9 cellular contexts compared by ENCODE assay signal in the genomic region with DNA sequence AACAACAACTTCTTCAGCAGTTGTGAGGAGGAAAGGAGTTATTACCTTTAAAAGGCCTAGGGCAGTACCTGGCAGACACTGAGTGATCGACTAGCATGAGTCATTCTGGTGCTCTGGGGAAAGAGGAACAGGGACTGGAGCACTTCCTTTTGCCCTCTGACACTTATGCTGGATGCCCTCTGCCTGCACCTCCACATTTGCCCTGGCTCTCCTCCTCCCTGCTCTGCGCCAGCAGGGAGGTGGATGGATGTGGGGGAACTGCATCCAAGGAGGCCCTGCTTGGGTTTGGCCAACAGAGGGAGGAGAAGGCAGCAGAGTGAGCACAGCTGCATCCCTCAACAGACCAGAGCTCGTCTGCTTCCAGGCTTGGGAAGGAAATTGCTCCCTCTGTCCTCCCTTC.
A peak's percentile ranks its signal among the peaks of the same experiment; 100 is the strongest.
DNase-seq lines count a peak whose midpoint lies in the region; ATAC-seq and TF ChIP-seq lines count a peak whose summit lies in the region.
"Had no signal": no experiment of that assay in that cellular context is flagged by ENCODE, and none has a peak within 500 bp of the region (broad histone marks: within the 10 kb centered on the region; RNA-seq: fewer than 3 reads in every experiment).

No MANE protein-coding gene starts in this region.

- no peak for TF ChIP-seq POLR2A in GM18505 (IDR thresholded peaks at IDR 0.05; ENCODE audit: borderline replicate concordance, extremely low read depth, insufficient read depth, insufficient read length)

- ATAC-seq in GM18505 (IDR thresholded peaks at IDR 0.05; ENCODE audit: unreplicated experiment) (peak; percentile 59), HG03095 (IDR thresholded peaks at IDR 0.05; ENCODE audit: unreplicated experiment) (peak; percentile 69), left lobe of liver (peak; percentile 38), HG02970 (IDR thresholded peaks at IDR 0.05; ENCODE audit: low FRiP score, unreplicated experiment) (no peak)

- DNase-seq in SKM-1 (lab: John Stamatoyannopoulos, UW; ENCODE audit: unreplicated experiment), result peak; percentile 72
- no peak for DNase-seq in left lobe of liver (ENCODE audit: low spot score)
- no peak for DNase-seq in pons (ENCODE audit: low spot score)
- no peak for DNase-seq in A172 (ENCODE audit: low spot score)
- no peak for DNase-seq in AG20443 (ENCODE audit: low spot score)
- DNase-seq: thyroid gland had no signal
